8 cellular contexts compared by ENCODE assay signal in the genomic region with DNA sequence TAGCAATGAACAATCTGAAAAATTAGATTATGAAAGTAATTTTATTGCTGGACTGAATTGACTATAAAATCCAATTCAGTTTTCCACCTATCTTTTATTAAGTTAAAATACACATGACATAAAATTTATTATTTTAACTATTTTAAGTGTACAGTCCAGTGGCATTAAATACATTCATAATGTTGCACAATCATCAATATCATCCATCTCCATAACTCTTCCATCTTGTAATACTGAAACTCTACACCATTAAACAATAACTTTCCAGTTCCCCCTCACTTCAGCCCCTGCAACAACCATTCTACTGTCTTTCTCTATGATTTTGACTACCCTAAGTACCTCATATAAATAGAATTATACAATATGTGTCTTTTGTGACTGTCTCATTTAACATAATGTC.
"Had no signal": no experiment of that assay in that cellular context is flagged by ENCODE, and none has a peak within 500 bp of the region (broad histone marks: within the 10 kb centered on the region; RNA-seq: fewer than 3 reads in every experiment).

No MANE protein-coding gene starts in this region.

- H3K4me3 ChIP-seq: GM12878 had no signal

- DNase-seq: GDM1, GF-D8 had no signal

- FAIRE-seq: G401.6, GM12878, GM12891, GM12892, GM18507, GM19239 had no signal

- ATAC-seq: GM12878 had no signal
